Comparison of ENCODE assay signal across 13 cellular contexts in the genomic region with DNA sequence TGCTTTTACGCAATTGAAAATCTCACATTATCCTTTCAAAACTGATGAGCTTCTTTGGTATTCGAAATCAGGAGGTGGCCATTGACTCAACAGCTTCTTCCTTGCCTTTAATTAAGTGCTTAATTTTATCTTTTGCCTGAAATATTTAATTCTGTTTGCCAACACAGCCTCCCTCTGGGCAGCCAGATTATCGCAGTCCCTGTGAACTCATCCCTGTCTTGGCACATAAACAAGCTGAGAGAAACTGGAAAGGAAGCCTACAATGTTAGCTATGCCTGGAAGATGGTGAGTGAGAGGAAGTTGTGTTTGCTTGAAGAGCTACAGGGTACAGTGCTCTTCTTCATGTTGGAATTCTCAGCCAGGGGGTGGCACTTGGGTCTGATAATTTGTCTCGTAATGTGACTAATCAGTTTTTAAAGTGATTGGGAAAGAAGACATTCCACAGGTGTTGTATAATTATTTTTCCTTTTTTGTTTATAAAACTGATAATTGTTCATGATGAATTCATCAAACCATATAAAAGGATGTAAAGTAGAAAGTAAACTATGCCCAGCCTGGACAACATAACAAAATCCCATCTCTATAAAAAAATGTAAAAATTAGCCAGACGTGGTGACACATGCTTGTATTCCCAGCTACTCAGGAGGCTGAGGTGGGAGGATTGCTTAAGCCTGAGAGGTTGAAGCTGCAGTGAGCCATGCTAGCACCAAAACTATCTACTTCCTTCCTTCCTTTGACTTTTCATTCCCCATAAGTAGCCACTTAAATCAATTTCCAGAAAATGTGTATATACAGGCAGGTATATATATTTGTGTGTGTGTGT.
A peak's percentile ranks its signal among the peaks of the same experiment; 100 is the strongest.
DNase-seq lines count a peak whose midpoint lies in the region; ATAC-seq and TF ChIP-seq lines count a peak whose summit lies in the region.
"Had no signal": no experiment of that assay in that cellular context is flagged by ENCODE, and none has a peak within 500 bp of the region (broad histone marks: within the 10 kb centered on the region; RNA-seq: fewer than 3 reads in every experiment).

No MANE protein-coding gene starts in this region.

- ATAC-seq in RWPE2 (ENCODE audit: low read depth), result peak; percentile 54
- ATAC-seq in activated CD8-positive, alpha-beta T cell treated with anti-CD3 and anti-CD28 coated beads for 36 hours, result no peak
- ATAC-seq: T-cell had no signal

- intact Hi-C loops in activated CD8-positive, alpha-beta T cell treated with anti-CD3 and anti-CD28 coated beads for 36 hours (cut with micrococcal nuclease), result no loop called here

- H3K36me3 ChIP-seq in RWPE2 (ENCODE audit: low read depth) (no peaks in the 10 kb centered on the region), osteoblast (ENCODE audit: insufficient read depth, low read length) (no peaks in the 10 kb centered on the region)

- H3K27ac Mint-ChIP-seq in activated CD8-positive, alpha-beta T cell treated with anti-CD3 and anti-CD28 coated beads for 36 hours, result no peak overlapping the region
- H3K27ac Mint-ChIP-seq: activated CD4-positive, alpha-beta T cell treated with anti-CD3 and anti-CD28 coated beads, Interleukin-2, amount 10 ng/mL, durations not matched to agents 7 days and 5 days; T-cell had no signal

- POLR2A ChIA-PET in activated CD8-positive, alpha-beta T cell treated with anti-CD3 and anti-CD28 coated beads for 36 hours (lab: Charles Lee), result no interaction called here

- H4K20me1 ChIP-seq in osteoblast (ENCODE audit: insufficient read depth, low read length), result no peaks in the 10 kb centered on the region

- H3K27me3 ChIP-seq in RWPE2 (ENCODE audit: insufficient read depth, poor library complexity, severe bottlenecking) (no peaks in the 10 kb centered on the region), osteoblast (ENCODE audit: insufficient read depth, low read length) (no peaks in the 10 kb centered on the region)

- H3K27ac ChIP-seq in RWPE2 (ENCODE audit: poor library complexity, severe bottlenecking), result no peak overlapping the region
- H3K27ac ChIP-seq in osteoblast (ENCODE audit: low read depth, low read length), result no peak overlapping the region

- H3K9me3 ChIP-seq in RWPE2 (ENCODE audit: severe bottlenecking) (no peaks in the 10 kb centered on the region), osteoblast (ENCODE audit: low read depth, low read length) (no peaks in the 10 kb centered on the region)

- H3K4me3 ChIP-seq in RWPE2 (ENCODE audit: severe bottlenecking), result no peak overlapping the region
- no peak overlapping the region for H3K4me3 ChIP-seq in osteoblast (ENCODE audit: insufficient read depth, low read length)

- no peaks in the 10 kb centered on the region for H3K79me2 ChIP-seq in osteoblast (ENCODE audit: insufficient read depth, low read length)

- H3K27me3 Mint-ChIP-seq in activated CD8-positive, alpha-beta T cell treated with anti-CD3 and anti-CD28 coated beads for 36 hours, result no peaks in the 10 kb centered on the region
- H3K27me3 Mint-ChIP-seq: activated CD4-positive, alpha-beta T cell treated with anti-CD3 and anti-CD28 coated beads, Interleukin-2, amount 10 ng/mL, durations not matched to agents 7 days and 5 days had no signal

- no peak overlapping the region for H3K4me3 Mint-ChIP-seq in activated CD8-positive, alpha-beta T cell treated with anti-CD3 and anti-CD28 coated beads for 36 hours
- H3K4me3 Mint-ChIP-seq: activated CD4-positive, alpha-beta T cell treated with anti-CD3 and anti-CD28 coated beads, Interleukin-2, amount 10 ng/mL, durations not matched to agents 7 days and 5 days; T-cell had no signal

- H2AFZ ChIP-seq in osteoblast (ENCODE audit: low read length), result no peak overlapping the region

- CTCF ChIA-PET in activated CD8-positive, alpha-beta T cell treated with anti-CD3 and anti-CD28 coated beads for 36 hours (lab: Charles Lee), result interaction anchor here (1.0 kb wide), 2 partner anchors 13 to 166 kb away, joined by 3 read pairs; no protein-coding TSS in a partner anchor

- H3K4me1 ChIP-seq in RWPE2 (ENCODE audit: insufficient read depth, poor library complexity, severe bottlenecking) (no peaks in the 10 kb centered on the region), osteoblast (ENCODE audit: insufficient read depth, low read length) (no peaks in the 10 kb centered on the region)

- DNase-seq in EL, result peak; percentile 31
- DNase-seq in RWPE2 (ENCODE audit: low spot score), result no peak
- DNase-seq in fibroblast of the conjunctiva (ENCODE audit: low read depth), result peak; percentile 16
- DNase-seq in osteoblast (ENCODE audit: insufficient read length, low spot score, missing footprints), result no peak
- no peak for DNase-seq in SIG-M5 treated with dmso at 0.1 percent for 504 hours (lab: John Stamatoyannopoulos, UW; ENCODE audit: unreplicated experiment)
- DNase-seq in activated CD8-positive, alpha-beta T cell treated with anti-CD3 and anti-CD28 coated beads for 36 hours, result no peak
- no peak for DNase-seq in activated naive CD4-positive, alpha-beta T cell (lab: John Stamatoyannopoulos, UW)
- DNase-seq in NCI-H526 (lab: John Stamatoyannopoulos, UW), result no peak
- DNase-seq: activated CD4-positive, alpha-beta T cell treated with anti-CD3 and anti-CD28 coated beads, Interleukin-2, amount 10 ng/mL, durations not matched to agents 7 days and 5 days; activated gamma-delta T cell; foreskin melanocyte; NCI-H1436 treated with DMSO at 0.1 percent for 48 hours had no signal

- no peaks in the 10 kb centered on the region for H3K4me1 Mint-ChIP-seq in activated CD8-positive, alpha-beta T cell treated with anti-CD3 and anti-CD28 coated beads for 36 hours (ENCODE audit: low read depth)
- H3K4me1 Mint-ChIP-seq: T-cell had no signal

- H3K9me3 Mint-ChIP-seq in activated CD8-positive, alpha-beta T cell treated with anti-CD3 and anti-CD28 coated beads for 36 hours, result no peaks in the 10 kb centered on the region
- H3K9me3 Mint-ChIP-seq: activated CD4-positive, alpha-beta T cell treated with anti-CD3 and anti-CD28 coated beads, Interleukin-2, amount 10 ng/mL, durations not matched to agents 7 days and 5 days; T-cell had no signal

- H3K36me3 Mint-ChIP-seq in activated CD8-positive, alpha-beta T cell treated with anti-CD3 and anti-CD28 coated beads for 36 hours (ENCODE audit: low read depth), result no peaks in the 10 kb centered on the region
- H3K36me3 Mint-ChIP-seq: T-cell had no signal

- no peak for TF ChIP-seq CTCF in RWPE2 (IDR thresholded peaks at IDR 0.05; ENCODE audit: poor library complexity, severe bottlenecking)
- peak; percentile 23 for TF ChIP-seq CTCF in osteoblast (IDR thresholded peaks at IDR 0.05; ENCODE audit: extremely low read depth, low read depth, low read length)
- TF ChIP-seq CTCF in activated CD8-positive, alpha-beta T cell treated with anti-CD3 and anti-CD28 coated beads for 36 hours (IDR thresholded peaks at IDR 0.05), result no peak

- H3K4me2 ChIP-seq in osteoblast (ENCODE audit: insufficient read depth, low read length), result no peak overlapping the region

Comparison
In these comparisons a context has a peak if more than half of its experiments do, and no peak if none do; other contexts are left out.
1. DNase-seq: peak in EL (single experiment) and fibroblast of the conjunctiva (single experiment); none in RWPE2 (single experiment), osteoblast (single experiment), SIG-M5 treated with dmso at 0.1 percent for 504 hours (single experiment), activated CD8-positive, alpha-beta T cell treated with anti-CD3 and anti-CD28 coated beads for 36 hours (single experiment), activated naive CD4-positive, alpha-beta T cell (0 of 4) and NCI-H526 (0 of 2).